ENCODE assay signal across 9 cellular contexts in the genomic region with DNA sequence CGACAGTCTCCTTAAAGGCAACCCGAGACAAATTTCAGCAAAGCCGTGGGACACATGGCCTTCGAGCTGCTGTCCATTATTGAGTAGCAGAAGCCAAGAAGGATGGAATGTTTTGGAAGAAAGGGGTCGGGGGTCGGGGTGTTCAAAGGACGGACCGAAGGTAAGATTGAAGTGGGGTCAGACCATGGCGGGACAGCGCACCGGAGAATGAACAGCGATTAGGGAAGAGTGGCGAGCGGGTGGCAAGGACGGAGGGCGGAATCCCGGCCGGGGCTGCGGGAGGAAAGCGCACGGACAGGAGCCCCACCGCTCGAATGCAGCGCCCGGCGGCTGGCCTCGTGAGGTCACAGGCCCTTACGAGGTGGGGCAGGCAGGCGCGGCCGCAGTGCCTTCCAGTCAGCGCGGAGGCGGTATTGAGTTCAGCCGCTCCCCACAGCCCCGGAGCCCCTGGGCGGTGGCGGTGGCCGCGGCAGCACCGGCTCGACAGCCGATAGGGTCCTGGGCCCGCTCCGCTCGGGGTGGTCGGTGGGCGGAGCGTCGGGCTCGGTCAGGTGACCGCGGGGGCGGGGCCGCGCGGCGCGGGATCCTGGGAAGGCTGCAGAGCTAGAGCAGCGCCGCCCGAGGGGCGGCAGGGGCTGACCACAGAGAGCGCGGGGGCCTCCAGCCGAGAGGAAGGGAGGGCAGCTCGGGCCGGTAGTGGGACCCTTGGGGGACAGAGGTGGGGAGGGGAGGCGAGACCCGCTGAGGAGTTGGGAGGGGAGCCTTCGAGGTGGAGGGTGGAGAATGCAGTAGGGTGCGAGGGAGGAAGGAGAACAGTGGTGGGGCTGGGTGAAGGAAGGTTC. TPM values are rescaled to one million over a fixed set of nuclear protein-coding genes. Genes with fewer than 3 reads are reported as not detected.
A peak's percentile ranks its signal among the peaks of the same experiment; 100 is the strongest.
DNase-seq lines count a peak whose midpoint lies in the region; ATAC-seq, FAIRE-seq and TF ChIP-seq lines count a peak whose summit lies in the region.
"Had no signal": no experiment of that assay in that cellular context is flagged by ENCODE, and none has a peak within 500 bp of the region (broad histone marks: within the 10 kb centered on the region; RNA-seq: fewer than 3 reads in every experiment).

A gene with protein sequence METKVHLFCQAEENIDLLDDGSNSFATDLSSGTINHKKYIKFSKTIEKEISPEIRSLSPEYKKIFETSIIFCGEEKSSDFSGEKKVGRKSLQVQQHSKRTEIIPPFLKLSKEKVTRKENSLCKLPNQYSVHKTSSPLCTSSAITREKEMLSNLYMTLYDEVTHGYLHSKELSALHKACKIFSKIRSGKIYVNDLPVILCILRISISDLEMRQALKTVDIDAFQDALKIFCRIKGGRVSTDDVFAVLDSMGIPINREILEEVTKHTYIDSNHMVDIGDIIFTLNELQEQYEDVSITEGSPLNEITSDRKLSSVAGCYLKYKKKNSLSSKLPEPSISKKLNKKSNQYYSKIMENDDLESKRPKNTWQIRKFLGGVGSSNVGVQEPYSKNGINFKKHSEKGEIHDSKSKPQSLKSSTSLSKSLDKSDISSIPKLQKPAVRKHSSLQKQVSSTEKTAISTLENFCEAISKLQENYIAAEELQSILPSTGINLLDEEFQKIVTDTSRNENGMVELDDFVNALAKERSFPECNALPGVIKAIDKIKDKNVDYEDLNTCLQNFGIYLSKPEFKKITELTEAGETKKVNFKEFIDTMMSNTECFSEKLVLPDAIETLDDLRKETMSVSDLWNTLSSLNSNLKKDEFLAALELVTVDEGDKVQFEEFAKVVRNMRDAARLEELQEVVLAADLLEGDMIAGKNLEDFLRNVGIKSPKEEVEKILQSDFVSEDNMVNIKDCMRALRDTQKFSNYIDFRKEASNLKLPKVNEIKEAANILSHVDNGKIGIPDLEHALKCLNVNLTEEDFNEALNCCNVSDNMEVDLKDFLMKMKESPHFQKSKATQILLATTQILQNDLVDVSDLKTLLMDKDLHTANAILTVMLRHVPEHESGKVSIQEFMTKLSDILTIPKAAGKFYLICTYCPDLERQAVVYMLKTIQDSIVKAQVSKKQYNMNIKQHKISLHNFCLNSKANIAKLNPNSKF (plus strand): TSS at position 574 of the 842 bp plus-strand sequence. CDS start 4,399 bp downstream, outside the sequence.

- H3K9ac ChIP-seq in keratinocyte (ENCODE audit: control insufficient read depth, extremely low read depth, insufficient read depth, low read length) = peak within 1 kb of the TSS; percentile 68

- no peaks in the 10 kb centered on the region for H3K79me2 ChIP-seq in keratinocyte (ENCODE audit: control insufficient read depth, insufficient read depth, low read length)

- CTCF ChIA-PET in AG04450 (lab: Charles Lee) = interaction anchor here (1.8 kb wide), 1 partner anchor 8 kb away, joined by 5 read pairs; no protein-coding TSS in a partner anchor

- H3K4me3 ChIP-seq in AG04450 (ENCODE audit: low read depth, low read length) (peak within 1 kb of the TSS; percentile 72), keratinocyte (ENCODE audit: control insufficient read depth in 2 of 3, extremely low read depth in 1 of 3, insufficient read depth in 2 of 3, low read depth in 1 of 3, low read length in 3 of 3) (peak within 1 kb of the TSS; percentile 56 to 84 (median 69))
- H3K4me3 ChIP-seq: HAP-1 had no signal

- FAIRE-seq in keratinocyte (lab: Jason Lieb, UNC) = no peak

- dilution Hi-C loops in keratinocyte (cut with MboI; ENCODE audit: extremely low pct_ligation_motif_present, low sequenced_read_pairs) = no loop called here

- peak within 1 kb of the TSS; percentile 99 for H3K4me2 ChIP-seq in keratinocyte (ENCODE audit: control insufficient read depth, extremely low read depth, insufficient read depth, low read depth, low read length)

- H3K4me1 ChIP-seq in keratinocyte (ENCODE audit: control insufficient read depth, extremely low read depth, insufficient read depth, low read length) = peaks cover 4% of the 10 kb centered on the region
- H3K4me1 ChIP-seq: HAP-1 had no signal

- peak; percentile 54 for ATAC-seq in GM18870 (IDR thresholded peaks at IDR 0.05; ENCODE audit: unreplicated experiment)
- ATAC-seq in HG03103 (IDR thresholded peaks at IDR 0.05; ENCODE audit: low read depth, unreplicated experiment) = peak; percentile 81

- H3K27ac ChIP-seq in AG04450 (ENCODE audit: low read depth, low read length) (peak within 1 kb of the TSS; percentile 39), caudate nucleus (ENCODE audit: low read depth, low read length) (peak within 1 kb of the TSS; percentile 86), keratinocyte (ENCODE audit: control insufficient read depth, insufficient read depth, low read length) (no peak within 1 kb of the TSS)

- POLR2A ChIA-PET in AG04450 (lab: Yijun Ruan, JAX) = interaction anchor here (0.6 to 1.0 kb wide), 3 partner anchors 11 to 174 kb away, joined by 3 read pairs; no protein-coding TSS in a partner anchor

- H3K36me3 ChIP-seq in keratinocyte (ENCODE audit: control insufficient read depth in 2 of 2, extremely low read depth in 1 of 2, insufficient read depth in 2 of 2, low read length in 2 of 2) = no peaks in the 10 kb centered on the region
- H3K36me3 ChIP-seq: HAP-1 had no signal

- H3K9me1 ChIP-seq in keratinocyte (ENCODE audit: control insufficient read depth, extremely low read depth, insufficient read depth, low read length) = no peaks in the 10 kb centered on the region

- no peaks in the 10 kb centered on the region for H4K20me1 ChIP-seq in keratinocyte (ENCODE audit: control insufficient read depth, extremely low read depth, insufficient read depth, low read length)

- peaks cover 11% of the 10 kb centered on the region; the same call in 1 of the 2 replicates for H3K9me3 ChIP-seq in AG04450 (ENCODE audit: control insufficient read depth, insufficient read depth, low read length)
- H3K9me3 ChIP-seq in keratinocyte (ENCODE audit: control insufficient read depth, low read depth, low read length) = no peaks in the 10 kb centered on the region

- H3K27me3 ChIP-seq in AG04450 (ENCODE audit: control insufficient read depth, insufficient read depth, low read length) = peaks cover 4% of the 10 kb centered on the region
- H3K27me3 ChIP-seq in keratinocyte (ENCODE audit: control insufficient read depth, extremely low read depth, insufficient read depth, low read length) = no peaks in the 10 kb centered on the region

- DNase-seq in AG04450 (ENCODE audit: low read depth, low spot score) = peak; percentile 18
- peak; percentile 95 for DNase-seq in NCI-H2196 (lab: John Stamatoyannopoulos, UW; ENCODE audit: unreplicated experiment)
- DNase-seq in activated CD4-positive, CD25-positive, alpha-beta regulatory T cell (lab: John Stamatoyannopoulos, UW) = peak; percentile 45 to 67 (median 56)
- DNase-seq in caudate nucleus (lab: John Stamatoyannopoulos, UW) = peak in 48 of 61 donors; percentile 4 to 75 (median 31)
- peak; percentile 9 for DNase-seq in keratinocyte (ENCODE audit: low read depth, low spot score)
- DNase-seq in stimulated activated CD4-positive, alpha-beta T cell treated with anti-CD3 and anti-CD28 coated beads, Interleukin-15, amount 100 ng/mL, for 1 hour (ENCODE audit: low read depth in 1 of 2, low spot score in 1 of 2) = peak; percentile 56 to 68

- TF ChIP-seq CTCF in AG04450 (IDR thresholded peaks at IDR 0.05; ENCODE audit: low read depth, low read length) (no peak), keratinocyte (optimal IDR thresholded peaks at IDR 0.05 in 1 of 3, IDR thresholded peaks at IDR 0.05 in 1 of 3, conservative IDR thresholded peaks at IDR 0.05 in 1 of 3; ENCODE audit: extremely low read depth in 1 of 3, insufficient read depth in 2 of 3, low read length in 3 of 3) (peak in 1 of 3 experiments; percentile 27)

- peak within 1 kb of the TSS; percentile 98 for H2AFZ ChIP-seq in keratinocyte (ENCODE audit: control insufficient read depth, low read length)

RNA-seq across cellular contexts. Expression of the gene that starts here (rescaled TPM):
- 0.84 and 1.6 TPM in 2 replicates for polyA plus RNA-seq in AG04450 (2011; rRNA removed)
- polyA minus RNA-seq in AG04450 (2011; rRNA and poly(A)+ RNA removed) = 0.55 and 1.5 TPM in 2 replicates
- polyA plus RNA-seq in keratinocyte = 0.19 to 0.64 TPM (median 0.63 TPM) in 3 replicates
- polyA plus RNA-seq in keratinocyte (2011; ENCODE audit: low read depth) = 2.1 TPM
- polyA plus RNA-seq in keratinocyte (2011; cell fraction: cytosol; rRNA removed) = 0.14 and 0.39 TPM in 2 replicates
- polyA plus RNA-seq in keratinocyte (2011; cell fraction: nucleus; rRNA removed) = 1.1 and 1.4 TPM in 2 replicates
- polyA plus RNA-seq in keratinocyte (2012; ENCODE audit: low replicate concordance) = 0.29 and 0.89 TPM in 2 replicates
- polyA minus RNA-seq in keratinocyte = 0.59 to 1.4 TPM in 2 of 3 replicates, not detected in the other
- polyA minus RNA-seq in keratinocyte (2011; cell fraction: cytosol; rRNA and poly(A)+ RNA removed) = 0.96 TPM
- polyA minus RNA-seq in keratinocyte (2011; cell fraction: nucleus; rRNA and poly(A)+ RNA removed) = 1.7 and 3.9 TPM in 2 replicates

Comparison
In these comparisons a context has a peak if more than half of its experiments do, and no peak if none do; other contexts are left out.
1. DNase-seq: peak in every context shown above with its lines; median percentile 95 in NCI-H2196; 62 in stimulated activated CD4-positive, alpha-beta T cell treated with anti-CD3 and anti-CD28 coated beads, Interleukin-15, amount 100 ng/mL, for 1 hour; 56 in activated CD4-positive, CD25-positive, alpha-beta regulatory T cell; 31 in caudate nucleus; 18 in AG04450; 9 in keratinocyte.